8 cellular contexts compared by ENCODE assay signal in genomic region chr3:138705675-138706074, GRCh38.
"Had no signal": no experiment of that assay in that cellular context is flagged by ENCODE, and none has a peak within 500 bp of the region (broad histone marks: within the 10 kb centered on the region; RNA-seq: fewer than 3 reads in every experiment).

No MANE protein-coding gene starts in this region.

- H2AFZ ChIP-seq: GM23248 had no signal

- H3K36me3 ChIP-seq: HAP-1 had no signal

- H3K27ac ChIP-seq: GM23248 had no signal

- H3K9ac ChIP-seq: GM23248 had no signal

- DNase-seq: GM23248, GOT3, H7, HFFc6, KG1 had no signal

- FAIRE-seq: HTR-8/SVneo had no signal

- H3K4me3 ChIP-seq: GM23248, HAP-1 had no signal

- ATAC-seq: HCT116 had no signal

- H3K9me3 ChIP-seq: HAP-1 had no signal

- H3K4me1 ChIP-seq: HAP-1 had no signal
